In the genomic region with DNA sequence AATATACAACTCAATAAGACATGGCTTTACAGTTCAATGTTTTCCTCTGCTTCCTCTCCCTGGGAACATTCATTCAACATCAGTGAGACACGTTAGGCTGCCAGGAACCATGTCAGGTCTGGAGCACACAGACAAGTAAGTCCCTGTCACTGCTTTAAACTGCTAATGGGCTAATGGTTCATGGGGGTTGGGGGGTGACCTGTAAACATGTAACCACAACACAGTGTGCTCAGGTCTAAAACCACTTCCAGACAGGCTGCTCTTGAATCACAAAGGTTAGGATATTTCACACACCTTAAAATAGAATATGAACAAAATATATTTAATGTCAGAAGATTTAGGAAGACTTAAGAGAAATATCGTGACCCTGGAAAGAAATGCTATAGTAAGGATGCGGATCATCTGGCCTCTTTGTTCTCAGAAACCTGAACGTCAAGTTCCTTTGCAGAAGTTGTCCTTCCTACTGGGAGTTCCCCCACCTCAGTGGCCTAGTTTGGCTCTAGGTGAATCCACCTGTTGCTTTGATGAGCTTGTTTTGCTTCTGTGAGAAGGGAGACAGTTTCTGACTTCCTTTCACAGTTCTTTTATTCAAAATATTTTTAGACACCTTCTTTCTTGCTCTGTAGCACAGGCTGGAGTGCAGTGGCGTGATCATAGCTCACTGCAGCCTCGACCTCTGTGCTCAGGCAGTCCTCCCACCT, we compare ENCODE assay signal across 32 cellular contexts.
DNase-seq lines count a peak whose midpoint lies in the region; ATAC-seq, FAIRE-seq and TF ChIP-seq lines count a peak whose summit lies in the region.
"Had no signal": no experiment of that assay in that cellular context is flagged by ENCODE, and none has a peak within 500 bp of the region (broad histone marks: within the 10 kb centered on the region; RNA-seq: fewer than 3 reads in every experiment).

No MANE protein-coding gene starts in this region.

- WGBS in K562 (ENCODE audit: insufficient coverage, low coverage, missing lambda C conversion rate) = 17% methylated on average over 6 of the region's 6 CpGs
- WGBS in H9 (ENCODE audit: extremely low coverage, insufficient read length, low lambda C conversion rate) = no CpG with 5 or more reads among the region's 6 CpGs
- 57 to 70% methylated on average over 6 of the region's 6 CpGs for WGBS in lower leg skin, 2 donors

- POLR2A ChIA-PET in K562 (lab: Yijun Ruan, JAX) = no interaction called here
- POLR2A ChIA-PET in naive thymus-derived CD8-positive, alpha-beta T cell (lab: Charles Lee) = interaction anchor here (1.0 kb wide), 2 partner anchors 76 to 104 kb away, joined by 3 to 4 read pairs; no protein-coding TSS in a partner anchor

- FAIRE-seq in K562 (lab: Jason Lieb, UNC) (no peak), urothelium cell line (lab: Jason Lieb, UNC) (no peak)
- FAIRE-seq: A204.1, GM19239, islet of Langerhans had no signal

- H3K4ac ChIP-seq in H9 (ENCODE audit: low read depth, low read length) = no peak overlapping the region

- peak; percentile 19 for DNase-seq in activated naive CD4-positive, alpha-beta T cell treated with anti-CD3 and anti-CD28 coated beads for 36 hours
- no peak for DNase-seq in activated naive CD4-positive, alpha-beta T cell (lab: John Stamatoyannopoulos, UW)
- peak; percentile 48 for DNase-seq in GM12865 (ENCODE audit: low read depth)
- no peak for DNase-seq in K562 (ENCODE audit: extremely low read depth in 1 of 4, low spot score in 3 of 4)
- DNase-seq in naive thymus-derived CD8-positive, alpha-beta T cell = peak in 3 of 10 donors; percentile 25 to 37 (median 30)
- DNase-seq in H9 = no peak
- DNase-seq in urothelium cell line (ENCODE audit: low spot score) = no peak
- no peak for DNase-seq in lower leg skin (ENCODE audit: low spot score in 2 of 2)
- DNase-seq: activated CD4-positive, alpha-beta memory T cell treated with anti-CD3 and anti-CD28 coated beads for 36 hours; activated gamma-delta T cell treated with Interleukin-2 at 50 U/mL for 16 hours; anterior cingulate cortex; colonic mucosa; effector CD8-positive, alpha-beta T cell; erythroblast; KBM-7; left ventricle myocardium inferior; mesendoderm; NCI-H1105; NCI-H1930; NCI-H2171 treated with DMSO at 0.1 percent for 48 hours; NCI-H510A treated with DMSO at 0.1 percent for 48 hours; stimulated activated CD4-positive, alpha-beta T cell treated with anti-CD3 and anti-CD28 coated beads, Interleukin-1b, Interleukin-23, amount 100 ng/mL, for 48 hours; stimulated activated naive CD4-positive, alpha-beta T cell treated with Interleukin-2 at 50 U/mL for 16 hours; T-helper 2 cell; thyroid gland had no signal

- BruUV-seq in K562 (replicated peaks; lab: Mats Ljungman, UMichigan) = no TSS peak

- intact Hi-C loops in activated naive CD4-positive, alpha-beta T cell treated with anti-CD3 and anti-CD28 coated beads for 36 hours (cut with micrococcal nuclease) = no loop called here
- intact Hi-C loops in K562 (cut with micrococcal nuclease) (no loop called here), lower leg skin (cut with DNase I; ENCODE audit: low total_unique reads) (no loop called here)

- no peak overlapping the region for H3K4me3 Mint-ChIP-seq in activated naive CD4-positive, alpha-beta T cell treated with anti-CD3 and anti-CD28 coated beads for 36 hours
- H3K4me3 Mint-ChIP-seq in naive thymus-derived CD8-positive, alpha-beta T cell = peak overlapping the region in 8 of 10 donors; percentile 8 to 75 (median 54)
- H3K4me3 Mint-ChIP-seq in H9 = no peak overlapping the region
- H3K4me3 Mint-ChIP-seq: activated CD4-positive, alpha-beta memory T cell treated with anti-CD3 and anti-CD28 coated beads for 36 hours had no signal

- TF ChIP-seq EP300 in K562 (IDR thresholded peaks at IDR 0.05; ENCODE audit: low read length) = no peak

- CTCF ChIA-PET in activated naive CD4-positive, alpha-beta T cell treated with anti-CD3 and anti-CD28 coated beads for 36 hours (lab: Charles Lee) = no interaction called here
- CTCF ChIA-PET in K562 (lab: Yijun Ruan, JAX; ENCODE audit: low intra/inter-chr PET ratio) = no interaction called here

- H3K4me3 ChIP-seq in GM12865 (ENCODE audit: low read depth, low read length) (no peak overlapping the region), K562 (no peak overlapping the region), lower leg skin (ENCODE audit: low read depth, poor library complexity, severe bottlenecking) (no peak overlapping the region)
- H3K4me3 ChIP-seq: breast epithelium, colonic mucosa, left ventricle myocardium inferior, SK-N-MC, smooth muscle cell, thyroid gland had no signal

- no peak overlapping the region for H2AK5ac ChIP-seq in H9 (ENCODE audit: insufficient read length, low read length)

- TF ChIP-seq CTCF in GM12865 (IDR thresholded peaks at IDR 0.05; ENCODE audit: insufficient read depth, low read depth, low read length, missing control alignments) (no peak), K562 (IDR thresholded peaks at IDR 0.05 in 2 of 3, conservative IDR thresholded peaks at IDR 0.05 in 1 of 3; ENCODE audit: insufficient read depth in 2 of 3, low read depth in 1 of 3, low read length in 3 of 3) (no peak), H9 (conservative IDR thresholded peaks at IDR 0.05) (no peak), lower leg skin (IDR thresholded peaks at IDR 0.05) (no peak)

- no peaks in the 10 kb centered on the region for H4K20me1 ChIP-seq in K562 (replicated peaks; ENCODE audit: control insufficient read depth, insufficient read depth, low read length)
- H4K20me1 ChIP-seq in H9 (ENCODE audit: control insufficient read depth, insufficient read depth, insufficient read length) = no peaks in the 10 kb centered on the region

- no peaks in the 10 kb centered on the region for H3K9me3 Mint-ChIP-seq in activated naive CD4-positive, alpha-beta T cell treated with anti-CD3 and anti-CD28 coated beads for 36 hours
- H3K9me3 Mint-ChIP-seq in naive thymus-derived CD8-positive, alpha-beta T cell = peaks cover 0 to 7% (median 0%) of the 10 kb centered on the region in 9 donors
- no peaks in the 10 kb centered on the region for H3K9me3 Mint-ChIP-seq in H9
- H3K9me3 Mint-ChIP-seq: activated CD4-positive, alpha-beta memory T cell treated with anti-CD3 and anti-CD28 coated beads for 36 hours had no signal

- no peak overlapping the region for H2BK120ac ChIP-seq in H9 (ENCODE audit: low read depth, low read length, poor library complexity, severe bottlenecking)

- H3K18ac ChIP-seq in H9 (ENCODE audit: insufficient read length, low read depth, low read length) = no peak overlapping the region

- H3K79me2 ChIP-seq in K562 (ENCODE audit: control insufficient read depth, insufficient read depth, low read length) (no peaks in the 10 kb centered on the region), H9 (ENCODE audit: insufficient read depth, low read length) (no peaks in the 10 kb centered on the region)

- H3K36me3 ChIP-seq in K562 (ENCODE audit: control insufficient read depth, insufficient read depth, low read length) = no peaks in the 10 kb centered on the region
- H3K36me3 ChIP-seq: breast epithelium, colonic mucosa, left ventricle myocardium inferior, thyroid gland had no signal

- in situ Hi-C loops in K562 (cut with MboI) = no loop called here

- TF ChIP-seq POLR2A in K562 (conservative IDR thresholded peaks at IDR 0.05) (no peak), lower leg skin (IDR thresholded peaks at IDR 0.05) (no peak)

- no peak overlapping the region for H3K23ac ChIP-seq in H9 (ENCODE audit: insufficient read length, low read depth, low read length)

- no peak overlapping the region for H2BK5ac ChIP-seq in H9 (ENCODE audit: insufficient read length, low read length)

- TF ChIP-seq RAD21 in K562 (CRISPR knock-in tag; conservative IDR thresholded peaks at IDR 0.05 in 1 of 2, IDR thresholded peaks at IDR 0.05 in 1 of 2) = no peak

- no peak overlapping the region for H3T11ph ChIP-seq in H9 (ENCODE audit: low read length)

- H3K9me3 ChIP-seq in K562 (replicated peaks; ENCODE audit: control insufficient read depth, insufficient read depth, low read depth, low read length) (no peaks in the 10 kb centered on the region), H9 (ENCODE audit: control insufficient read depth, low read depth, low read length) (no peaks in the 10 kb centered on the region)
- H3K9me3 ChIP-seq: breast epithelium, colonic mucosa, left ventricle myocardium inferior, thyroid gland had no signal

- no peak overlapping the region for H2BK12ac ChIP-seq in H9 (ENCODE audit: insufficient read length, low read depth, low read length)

- no peak overlapping the region for H4K91ac ChIP-seq in H9 (ENCODE audit: insufficient read length, low read depth, low read length)

- H3K23me2 ChIP-seq in H9 (ENCODE audit: insufficient read length, low read depth, low read length, poor library complexity, severe bottlenecking) = no peaks in the 10 kb centered on the region

- no peaks in the 10 kb centered on the region for H3K9me1 ChIP-seq in K562 (ENCODE audit: control insufficient read depth, insufficient read depth, low read length)

- H3K27ac ChIP-seq in K562 (ENCODE audit: extremely low read depth, low read depth, low read length) (no peak overlapping the region), H9 (ENCODE audit: insufficient read length, low read depth, low read length) (no peak overlapping the region)
- H3K27ac ChIP-seq: breast epithelium, colonic mucosa, left ventricle myocardium inferior, SK-N-MC, thyroid gland had no signal

- H3K27ac Mint-ChIP-seq in activated naive CD4-positive, alpha-beta T cell treated with anti-CD3 and anti-CD28 coated beads for 36 hours = peak overlapping the region; percentile 43
- H3K27ac Mint-ChIP-seq in naive thymus-derived CD8-positive, alpha-beta T cell = peak overlapping the region; percentile 72 to 96 (median 84)
- H3K27ac Mint-ChIP-seq in H9 = peak overlapping the region in 1 of 3 experiments; percentile 60; a peak in 1 of 7 replicates
- H3K27ac Mint-ChIP-seq: activated CD4-positive, alpha-beta memory T cell treated with anti-CD3 and anti-CD28 coated beads for 36 hours had no signal

- peaks cover 31% of the 10 kb centered on the region for H3K4me1 Mint-ChIP-seq in activated naive CD4-positive, alpha-beta T cell treated with anti-CD3 and anti-CD28 coated beads for 36 hours (ENCODE audit: low read depth)
- H3K4me1 Mint-ChIP-seq in naive thymus-derived CD8-positive, alpha-beta T cell = peaks cover 24 to 41% (median 32%) of the 10 kb centered on the region in 4 donors
- peaks cover 8 to 10% of the 10 kb centered on the region in 2 experiments for H3K4me1 Mint-ChIP-seq in H9

- H3K36me3 Mint-ChIP-seq in activated naive CD4-positive, alpha-beta T cell treated with anti-CD3 and anti-CD28 coated beads for 36 hours (ENCODE audit: low read depth) = no peaks in the 10 kb centered on the region
- no peaks in the 10 kb centered on the region for H3K36me3 Mint-ChIP-seq in naive thymus-derived CD8-positive, alpha-beta T cell
- peaks cover 0 to 1% (median 0%) of the 10 kb centered on the region in 3 experiments; a peak in 1 of 7 replicates for H3K36me3 Mint-ChIP-seq in H9 (ENCODE audit: insufficient read depth in 1 of 3, low read depth in 3 of 3)
- H3K36me3 Mint-ChIP-seq: activated CD4-positive, alpha-beta memory T cell treated with anti-CD3 and anti-CD28 coated beads for 36 hours had no signal

- no peak overlapping the region for H3K56ac ChIP-seq in H9 (ENCODE audit: insufficient read length, low read depth, low read length)

- no peak overlapping the region for H4K5ac ChIP-seq in H9 (ENCODE audit: insufficient read length, low read depth, low read length)

- peaks cover 0 to 15% of the 10 kb centered on the region in 2 experiments; a peak in 2 of 5 replicates for H3K27me3 ChIP-seq in K562 (ENCODE audit: control insufficient read depth in 2 of 2, insufficient read depth in 2 of 2, low read length in 2 of 2)
- no peaks in the 10 kb centered on the region for H3K27me3 ChIP-seq in H9 (ENCODE audit: insufficient read depth, low read length)
- H3K27me3 ChIP-seq: breast epithelium, colonic mucosa, thyroid gland had no signal

- H4K8ac ChIP-seq in H9 (replicated peaks; ENCODE audit: insufficient read length, low read depth, low read length) = no peak overlapping the region

- H3K79me1 ChIP-seq in H9 (ENCODE audit: insufficient read depth, low read depth, low read length, poor library complexity, severe bottlenecking) = no peaks in the 10 kb centered on the region

- H3K4me2 ChIP-seq in K562 (ENCODE audit: insufficient read depth, low read length) = no peak overlapping the region
- no peak overlapping the region for H3K4me2 ChIP-seq in H9 (ENCODE audit: insufficient read depth, insufficient read length, low read length)
- H3K4me2 ChIP-seq: smooth muscle cell had no signal

- H2AFZ ChIP-seq in K562 (ENCODE audit: low read depth, low read length) (peak overlapping the region; percentile 73), H9 (ENCODE audit: low read length) (no peak overlapping the region)

- H3K14ac ChIP-seq in H9 (ENCODE audit: insufficient read depth, low read length) = no peak overlapping the region

- no peak overlapping the region for H3K9ac ChIP-seq in K562 (ENCODE audit: insufficient read depth in 1 of 2, low read depth in 2 of 2, low read length in 2 of 2)
- no peak overlapping the region for H3K9ac ChIP-seq in H9 (ENCODE audit: extremely low read depth, insufficient read length, low read length)

- no peak overlapping the region for H2BK20ac ChIP-seq in H9 (ENCODE audit: low read depth, low read length, poor library complexity, severe bottlenecking)

- H3K27me3 Mint-ChIP-seq in activated naive CD4-positive, alpha-beta T cell treated with anti-CD3 and anti-CD28 coated beads for 36 hours (ENCODE audit: low read depth) = no peaks in the 10 kb centered on the region
- H3K27me3 Mint-ChIP-seq in naive thymus-derived CD8-positive, alpha-beta T cell = no peaks in the 10 kb centered on the region
- peaks cover 5% of the 10 kb centered on the region for H3K27me3 Mint-ChIP-seq in H9 (ENCODE audit: low read depth)

- H2BK15ac ChIP-seq in H9 (ENCODE audit: low read depth, low read length) = no peak overlapping the region

- H3K4me1 ChIP-seq in K562 (replicated peaks in 1 of 2; ENCODE audit: control insufficient read depth in 2 of 2, insufficient read depth in 2 of 2, low read length in 2 of 2) = peaks cover 0 to 13% of the 10 kb centered on the region in 2 experiments; a peak in 3 of 5 replicates
- H3K4me1 ChIP-seq in H9 (ENCODE audit: insufficient read depth, low read length) = no peaks in the 10 kb centered on the region
- H3K4me1 ChIP-seq: breast epithelium, colonic mucosa, left ventricle myocardium inferior, thyroid gland had no signal

- no peak for ATAC-seq in K562
- ATAC-seq in naive thymus-derived CD8-positive, alpha-beta T cell = peak; percentile 79 to 84
- ATAC-seq: activated CD4-positive, CD25-positive, alpha-beta regulatory T cell treated with anti-CD3 and anti-CD28 coated beads, Interleukin-2, amount 50 U/mL, for 24 hours had no signal

Comparison
In these comparisons a context has a peak if more than half of its experiments do, and no peak if none do; other contexts are left out.
1. DNase-seq: peak in activated naive CD4-positive, alpha-beta T cell treated with anti-CD3 and anti-CD28 coated beads for 36 hours (single experiment) and GM12865 (single experiment); none in activated naive CD4-positive, alpha-beta T cell (0 of 4), K562 (0 of 4), H9 (single experiment), urothelium cell line (single experiment) and lower leg skin (0 of 2).
2. H3K4me3 Mint-ChIP-seq: peak in naive thymus-derived CD8-positive, alpha-beta T cell (8 of 10); none in activated naive CD4-positive, alpha-beta T cell treated with anti-CD3 and anti-CD28 coated beads for 36 hours (single experiment) and H9 (0 of 2).